Comparison of ENCODE assay signal across 13 cellular contexts in the genomic region with DNA sequence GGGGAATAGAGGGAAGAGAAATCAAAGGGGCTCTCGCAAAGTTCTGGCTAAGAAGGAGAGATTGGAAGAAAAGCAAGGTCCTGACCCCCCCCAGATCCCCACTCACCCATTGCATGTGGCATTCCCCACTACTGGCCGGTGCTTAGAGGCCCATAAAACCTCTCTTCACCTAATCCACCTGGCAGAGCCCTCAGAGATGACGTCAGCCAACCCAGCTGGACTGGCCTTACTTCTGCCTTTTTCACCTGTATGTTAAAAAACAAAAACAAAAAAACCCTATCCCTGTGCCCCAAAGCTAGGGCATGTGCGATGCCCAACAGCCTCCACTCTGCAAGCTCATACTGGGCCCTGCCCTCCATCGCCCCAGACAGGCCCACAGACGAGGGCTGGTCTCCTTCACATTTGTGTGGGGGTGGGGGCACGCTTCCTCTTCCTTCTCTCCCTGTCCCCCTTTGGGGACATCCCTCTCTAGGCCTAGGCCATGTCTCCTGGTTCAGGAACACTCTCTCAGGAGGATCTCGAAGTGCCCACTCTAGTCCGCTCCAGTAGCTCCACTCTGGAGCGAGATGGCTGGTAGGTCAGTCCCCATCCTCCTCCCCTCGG. TPM values are rescaled to one million over a fixed set of nuclear protein-coding genes. Genes with fewer than 3 reads are reported as not detected.
A peak's percentile ranks its signal among the peaks of the same experiment; 100 is the strongest.
DNase-seq lines count a peak whose midpoint lies in the region; ATAC-seq and TF ChIP-seq lines count a peak whose summit lies in the region.
"Had no signal": no experiment of that assay in that cellular context is flagged by ENCODE, and none has a peak within 500 bp of the region (broad histone marks: within the 10 kb centered on the region; RNA-seq: fewer than 3 reads in every experiment).

No MANE protein-coding gene starts in this region.

- H3K36me3 ChIP-seq in gastroesophageal sphincter = no peaks in the 10 kb centered on the region
- no peaks in the 10 kb centered on the region for H3K36me3 ChIP-seq in aorta (ENCODE audit: control insufficient read depth in 1 of 2, insufficient read depth in 2 of 2, low read length in 1 of 2)

- H3K27ac ChIP-seq in gastroesophageal sphincter = no peak overlapping the region
- H3K27ac ChIP-seq in aorta (ENCODE audit: low read depth in 1 of 2, low read length in 2 of 2) = no peak overlapping the region
- H3K27ac ChIP-seq: GM23248 had no signal

- H3K9me3 ChIP-seq in gastroesophageal sphincter = no peaks in the 10 kb centered on the region
- no peaks in the 10 kb centered on the region for H3K9me3 ChIP-seq in aorta (ENCODE audit: control insufficient read depth, low read length)

- intact Hi-C loops in aorta (cut with DNase I) = loop anchor here in 1 of 2 donors (10.0 kb wide), 1 partner anchor 277 kb away; no protein-coding TSS in a partner anchor

- H3K4me1 ChIP-seq in gastroesophageal sphincter = peaks cover 0 to 14% (median 0%) of the 10 kb centered on the region in 3 donors
- H3K4me1 ChIP-seq in aorta (ENCODE audit: control insufficient read depth in 1 of 2, insufficient read depth in 2 of 2, low read length in 2 of 2) = no peaks in the 10 kb centered on the region

- in situ Hi-C loops in GM13977 (cut with MboI; ENCODE audit: low pct_unique_long_range_greater_than_20kb, low sequenced_read_pairs, unreplicated experiment) = no loop called here

- peak; percentile 47 for DNase-seq in COLO668 (lab: John Stamatoyannopoulos, UW; ENCODE audit: unreplicated experiment)
- DNase-seq in GM13977 (ENCODE audit: low spot score) = peak; percentile 18
- peak; percentile 38 to 59 for DNase-seq in SHP77 (lab: John Stamatoyannopoulos, UW)
- DNase-seq in glutamatergic neuron = no peak
- DNase-seq in NCI-H187 treated with DMSO at 0.1 percent for 48 hours (lab: John Stamatoyannopoulos, UW) = no peak
- DNase-seq in aorta = no peak
- DNase-seq: DMS79, GM23248, NCI-H1930, NCI-H2227 treated with DMSO at 0.1 percent for 48 hours, NCI-H69, SIG-M5 had no signal

- no peak overlapping the region for H3K4me3 ChIP-seq in gastroesophageal sphincter
- no peak overlapping the region for H3K4me3 ChIP-seq in aorta (ENCODE audit: low read length in 2 of 2)
- H3K4me3 ChIP-seq: GM23248 had no signal

- 76 to 82% methylated on average over 4 to 11 of the region's 11 CpGs for WGBS in gastroesophageal sphincter (ENCODE audit: low coverage in 1 of 2), 2 donors
- WGBS in aorta, 2 donors = 83 to 84% methylated on average over 11 of the region's 11 CpGs

- TF ChIP-seq POLR2A in gastroesophageal sphincter (IDR thresholded peaks at IDR 0.05) = no peak

- peaks cover 20% of the 10 kb centered on the region for H3K27me3 Mint-ChIP-seq in glutamatergic neuron (ENCODE audit: unreplicated experiment)

- no peak for TF ChIP-seq EP300 in gastroesophageal sphincter (IDR thresholded peaks at IDR 0.05)

- no peaks in the 10 kb centered on the region for H3K36me3 Mint-ChIP-seq in glutamatergic neuron (ENCODE audit: unreplicated experiment)

- ATAC-seq in gastroesophageal sphincter (no peak), aorta (ENCODE audit: low FRiP score) (no peak)

- H3K9me3 Mint-ChIP-seq in glutamatergic neuron (ENCODE audit: unreplicated experiment) = peaks cover 31% of the 10 kb centered on the region

- peak overlapping the region; percentile 38 for H3K27ac Mint-ChIP-seq in glutamatergic neuron (ENCODE audit: unreplicated experiment)

- H3K27me3 ChIP-seq in gastroesophageal sphincter (peaks cover 24% of the 10 kb centered on the region), aorta (ENCODE audit: control insufficient read depth in 1 of 2, insufficient read depth in 2 of 2, low read length in 1 of 2) (no peaks in the 10 kb centered on the region)

- H3K4me1 Mint-ChIP-seq in glutamatergic neuron (ENCODE audit: low read depth, unreplicated experiment) = peaks cover 12% of the 10 kb centered on the region

- H3K4me3 Mint-ChIP-seq in glutamatergic neuron (ENCODE audit: unreplicated experiment) = no peak overlapping the region

- TF ChIP-seq CTCF in GM13977 (IDR thresholded peaks at IDR 0.05; ENCODE audit: extremely low read depth, insufficient read depth, missing control alignments) = no peak
- no peak for TF ChIP-seq CTCF in glutamatergic neuron (IDR thresholded peaks at IDR 0.05; ENCODE audit: partially characterized antibody, unreplicated experiment)
- no peak for TF ChIP-seq CTCF in gastroesophageal sphincter (IDR thresholded peaks at IDR 0.05)

RNA-seq across cellular contexts. Expression of gene FIGNL2, which starts 37.2 kb away (rescaled TPM):
- 107 TPM for total RNA-seq in glutamatergic neuron (ENCODE audit: unreplicated experiment)
- under 1 TPM in 3 of 4 donors, not detected in 1; 0.13 to 0.35 (median 0.16) TPM for total RNA-seq in gastroesophageal sphincter
- total RNA-seq in aorta = 1 to 10 TPM; 1.0 to 2.1 TPM
- under 1 TPM in 1 of 2 donors, not detected in 1; 0.08 TPM for polyA plus RNA-seq in aorta

Comparison
In these comparisons a context has a peak if more than half of its experiments do, and no peak if none do; other contexts are left out.
1. DNase-seq: peak in COLO668 (single experiment), GM13977 (single experiment) and SHP77 (2 of 2); none in glutamatergic neuron (single experiment), NCI-H187 treated with DMSO at 0.1 percent for 48 hours (single experiment) and aorta (0 of 2).
2. RNA of gene FIGNL2, which starts 37.2 kb away (total RNA-seq): 107 TPM in glutamatergic neuron (single experiment); 1.0 to 2.1 TPM in aorta and 0.13 to 0.35 TPM in gastroesophageal sphincter; every median in the first group is over 10 times any median in the second.